ENCODE assay signal across 1 cellular context in genomic region chr6:14697427-14697826, GRCh38.
A peak's percentile ranks its signal among the peaks of the same experiment; 100 is the strongest.
TF ChIP-seq lines count a peak whose summit lies in the region.

No MANE protein-coding gene starts in this region.

TF ChIP-seq in HEK293, 187 proteins besides CTCF, POLR2A, EP300 and RAD21 (continued from another document):
- TF ChIP-seq ZBTB10 (tag by site-specific recombination; IDR thresholded peaks at IDR 0.05), result no peak
- peak; percentile 34; the same call in 1 of the 2 replicates for TF ChIP-seq ZNF629 (tag by site-specific recombination; IDR thresholded peaks at IDR 0.05)
- TF ChIP-seq INSM2 (tag by site-specific recombination; IDR thresholded peaks at IDR 0.05), result no peak
- TF ChIP-seq SCRT1 (tag by site-specific recombination; IDR thresholded peaks at IDR 0.05; ENCODE audit: borderline replicate concordance), result no peak
- no peak for TF ChIP-seq RBAK (tag by site-specific recombination; IDR thresholded peaks at IDR 0.05)
- no peak for TF ChIP-seq ZNF324 (tag by site-specific recombination; IDR thresholded peaks at IDR 0.05)
- no peak for TF ChIP-seq MEIS1 (CRISPR knock-in tag; IDR thresholded peaks at IDR 0.05; ENCODE audit: borderline replicate concordance)
- TF ChIP-seq ZSCAN16 (tag by site-specific recombination; IDR thresholded peaks at IDR 0.05), result no peak
- TF ChIP-seq WT1 (tag by site-specific recombination; IDR thresholded peaks at IDR 0.05), result no peak
- TF ChIP-seq PATZ1 (tag by site-specific recombination; IDR thresholded peaks at IDR 0.05), result no peak
- no peak for TF ChIP-seq PRDM10 (tag by site-specific recombination; IDR thresholded peaks at IDR 0.05)
- TF ChIP-seq ZNF596 (tag by site-specific recombination; IDR thresholded peaks at IDR 0.05), result no peak
- no peak for TF ChIP-seq ZNF791 (tag by site-specific recombination; IDR thresholded peaks at IDR 0.05)
- no peak for TF ChIP-seq REPIN1 (tag by site-specific recombination; IDR thresholded peaks at IDR 0.05; ENCODE audit: low read depth)
- no peak for TF ChIP-seq KLF16 (tag by site-specific recombination; IDR thresholded peaks at IDR 0.05)
- no peak for TF ChIP-seq ZNF600 (tag by site-specific recombination; IDR thresholded peaks at IDR 0.05)
- no peak for TF ChIP-seq ZNF335 (tag by site-specific recombination; conservative IDR thresholded peaks at IDR 0.05)
- peak; percentile 46; the same call in 1 of the 2 replicates for TF ChIP-seq ZNF202 (tag by site-specific recombination; IDR thresholded peaks at IDR 0.05; ENCODE audit: borderline replicate concordance)
- no peak for TF ChIP-seq ZEB2 (tag by site-specific recombination; IDR thresholded peaks at IDR 0.05)
- no peak for TF ChIP-seq SP3 (tag by site-specific recombination; IDR thresholded peaks at IDR 0.05)
- no peak for TF ChIP-seq ZFHX2 (tag by site-specific recombination; conservative IDR thresholded peaks at IDR 0.05)
- TF ChIP-seq ZNF830 (tag by site-specific recombination; IDR thresholded peaks at IDR 0.05; ENCODE audit: low read depth), result no peak
- no peak for TF ChIP-seq ZNF449 (tag by site-specific recombination; IDR thresholded peaks at IDR 0.05)
- TF ChIP-seq ZBTB1 (tag by site-specific recombination; IDR thresholded peaks at IDR 0.05), result no peak
- peak; percentile 65 for TF ChIP-seq ZNF510 (tag by site-specific recombination; IDR thresholded peaks at IDR 0.05; ENCODE audit: insufficient replicate concordance)
- no peak for TF ChIP-seq ZNF473 (tag by site-specific recombination; IDR thresholded peaks at IDR 0.05)
- peak; percentile 63; the same call in 1 of the 2 replicates for TF ChIP-seq ZNF266 (tag by site-specific recombination; IDR thresholded peaks at IDR 0.05; ENCODE audit: low read depth)
- TF ChIP-seq ELK4 (IDR thresholded peaks at IDR 0.05; ENCODE audit: borderline replicate concordance, low read depth, low read length), result no peak
- TF ChIP-seq ZNF239 (tag by site-specific recombination; IDR thresholded peaks at IDR 0.05), result no peak
- no peak for TF ChIP-seq ZNF513 (tag by site-specific recombination; IDR thresholded peaks at IDR 0.05)
- TF ChIP-seq HOXC10 (CRISPR knock-in tag; IDR thresholded peaks at IDR 0.05), result no peak
- TF ChIP-seq ZNF292 (tag by site-specific recombination; IDR thresholded peaks at IDR 0.05; ENCODE audit: borderline replicate concordance, low read depth), result 0 out of 2 replicates have a peak, but pooled peaks have one; percentile 24
